ENCODE assay signal across 17 cellular contexts in genomic region chr13:28953714-28954113, GRCh38.
"Had no signal": no experiment of that assay in that cellular context is flagged by ENCODE, and none has a peak within 500 bp of the region (broad histone marks: within the 10 kb centered on the region; RNA-seq: fewer than 3 reads in every experiment).

No MANE protein-coding gene starts in this region.

- H3K27ac Mint-ChIP-seq: activated B cell treated with CpG ODN at 0.5 μM for 24 hours; activated CD4-positive, alpha-beta T cell treated with anti-CD3 and anti-CD28 coated beads, Interleukin-2, amount 10 ng/mL, durations not matched to agents 24 days and 14 days; activated naive CD8-positive, alpha-beta T cell treated with anti-CD3 and anti-CD28 coated beads, Interleukin-2, amount 50 U/mL, for 24 hours; nephron progenitor cell had no signal

- H3K27me3 Mint-ChIP-seq: activated CD4-positive, alpha-beta T cell treated with anti-CD3 and anti-CD28 coated beads, Interleukin-2, amount 10 ng/mL, durations not matched to agents 24 days and 14 days; activated naive CD8-positive, alpha-beta T cell treated with anti-CD3 and anti-CD28 coated beads, Interleukin-2, amount 50 U/mL, for 24 hours had no signal

- H3K9me3 ChIP-seq: gastrocnemius medialis, left lung, sigmoid colon, upper lobe of left lung had no signal

- H3K9me3 Mint-ChIP-seq: activated B cell treated with CpG ODN at 0.5 μM for 24 hours; activated CD4-positive, alpha-beta T cell treated with anti-CD3 and anti-CD28 coated beads, Interleukin-2, amount 10 ng/mL, durations not matched to agents 24 days and 14 days; activated naive CD8-positive, alpha-beta T cell treated with anti-CD3 and anti-CD28 coated beads, Interleukin-2, amount 50 U/mL, for 24 hours had no signal

- H3K4me3 Mint-ChIP-seq: activated B cell treated with CpG ODN at 0.5 μM for 24 hours; activated CD4-positive, alpha-beta T cell treated with anti-CD3 and anti-CD28 coated beads, Interleukin-2, amount 10 ng/mL, durations not matched to agents 24 days and 14 days; activated naive CD8-positive, alpha-beta T cell treated with anti-CD3 and anti-CD28 coated beads, Interleukin-2, amount 50 U/mL, for 24 hours; nephron progenitor cell had no signal

- H3K4me1 ChIP-seq: gastrocnemius medialis, left lung, sigmoid colon, upper lobe of left lung had no signal

- H3K4me1 Mint-ChIP-seq: activated B cell treated with CpG ODN at 0.5 μM for 24 hours; activated CD4-positive, alpha-beta T cell treated with anti-CD3 and anti-CD28 coated beads, Interleukin-2, amount 10 ng/mL, durations not matched to agents 24 days and 14 days; activated naive CD8-positive, alpha-beta T cell treated with anti-CD3 and anti-CD28 coated beads, Interleukin-2, amount 50 U/mL, for 24 hours had no signal

- DNase-seq: activated B cell treated with CpG ODN at 0.5 μM for 24 hours; activated CD4-positive, alpha-beta T cell treated with anti-CD3 and anti-CD28 coated beads, Interleukin-2, amount 10 ng/mL, durations not matched to agents 24 days and 14 days; activated CD8-positive, alpha-beta memory T cell treated with anti-CD3 and anti-CD28 coated beads for 24 hours; activated naive CD4-positive, alpha-beta T cell treated with Interleukin-2 at 50 U/mL for 16 hours; activated naive CD8-positive, alpha-beta T cell treated with anti-CD3 and anti-CD28 coated beads, Interleukin-2, amount 50 U/mL, for 24 hours; effector CD8-positive, alpha-beta T cell; gastrocnemius medialis; islet precursor cell; left lung; mesenchymal stem cell; nephron progenitor cell; sigmoid colon; stimulated activated CD4-positive, alpha-beta T cell treated with anti-CD3 and anti-CD28 coated beads, Interleukin-12 subunit alpha, Interleukin-12 subunit beta, amount 100 ng/mL, for 4 hours; stimulated activated CD4-positive, alpha-beta T cell treated with anti-CD3 and anti-CD28 coated beads, Interleukin-2, amount 100 ng/mL, for 48 hours; stimulated activated naive CD4-positive, alpha-beta T cell treated with Interleukin-2 at 50 U/mL for 16 hours; upper lobe of left lung had no signal

- H3K36me3 ChIP-seq: gastrocnemius medialis, left lung, sigmoid colon, upper lobe of left lung had no signal

- H3K27me3 ChIP-seq: gastrocnemius medialis, sigmoid colon, upper lobe of left lung had no signal

- H3K4me3 ChIP-seq: coronary artery, gastrocnemius medialis, left lung, sigmoid colon, upper lobe of left lung had no signal

- ATAC-seq: activated naive CD8-positive, alpha-beta T cell treated with anti-CD3 and anti-CD28 coated beads, Interleukin-2, amount 50 U/mL, for 24 hours; gastrocnemius medialis; left lung had no signal

- H3K27ac ChIP-seq: coronary artery, gastrocnemius medialis, left lung, sigmoid colon, upper lobe of left lung had no signal
